In the genomic region with DNA sequence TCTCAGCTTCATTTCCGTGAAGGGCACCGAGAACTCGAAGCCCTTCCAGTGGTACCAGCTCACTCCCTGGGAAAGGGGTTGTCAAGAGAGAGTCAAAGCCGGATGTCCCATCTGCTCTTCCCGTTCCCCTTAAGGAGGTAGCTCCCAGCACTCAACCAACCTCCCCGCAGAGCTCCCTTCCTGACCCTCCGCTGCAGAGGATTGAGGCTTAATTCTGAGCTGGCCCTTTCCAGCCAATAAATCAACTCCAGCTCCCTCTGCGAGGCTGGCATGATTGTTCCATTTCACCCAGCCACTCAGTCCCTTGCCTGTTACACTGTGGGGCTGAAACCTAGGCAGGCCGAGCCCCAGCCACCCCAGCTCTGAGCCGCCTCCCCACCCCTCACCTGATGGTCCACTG, we compare ENCODE assay signal across 8 cellular contexts. TPM values are rescaled to one million over a fixed set of nuclear protein-coding genes. Genes with fewer than 3 reads are reported as not detected.
A peak's percentile ranks its signal among the peaks of the same experiment; 100 is the strongest.
DNase-seq lines count a peak whose midpoint lies in the region; ATAC-seq and TF ChIP-seq lines count a peak whose summit lies in the region.
"Not testable (repeated sequence)": the region's sequence is repeated elsewhere in the genome, so short reads cannot be mapped to it uniquely, and the experiment has no call there.
"Had no signal": no experiment of that assay in that cellular context is flagged by ENCODE, and none has a peak within 500 bp of the region (broad histone marks: within the 10 kb centered on the region; RNA-seq: fewer than 3 reads in every experiment).

No MANE protein-coding gene starts in this region.

- H3K36me3 ChIP-seq in WERI-Rb-1: not testable (repeated sequence)

- H3K14ac ChIP-seq in H9 (ENCODE audit: insufficient read depth, low read length): not testable (repeated sequence)

- not testable (repeated sequence) for H4K20me1 ChIP-seq in H9 (ENCODE audit: control insufficient read depth, insufficient read depth, insufficient read length)

- H2BK20ac ChIP-seq in H9 (ENCODE audit: low read depth, low read length, poor library complexity, severe bottlenecking): not testable (repeated sequence)

- not testable (repeated sequence) for H2BK120ac ChIP-seq in H9 (ENCODE audit: low read depth, low read length, poor library complexity, severe bottlenecking)

- H3K4me3 ChIP-seq in WERI-Rb-1 (ENCODE audit: low read depth, low read length): not testable (repeated sequence)

- not testable (repeated sequence) for H3K27ac Mint-ChIP-seq in H9; glutamatergic neuron (ENCODE audit: unreplicated experiment)
- H3K27ac Mint-ChIP-seq in chondrocyte (ENCODE audit: unreplicated experiment): peak overlapping the region; percentile 12
- peak overlapping the region; percentile 93 for H3K27ac Mint-ChIP-seq in neural crest cell (ENCODE audit: unreplicated experiment)
- peak overlapping the region; percentile 22 for H3K27ac Mint-ChIP-seq in stimulated activated naive B cell treated with anti-CD40 and anti-IgM and Interleukin-4, amounts not matched to agents 10 μg/mL and 1 μg/mL and 100 μg/mL, for 72 hours

- H3K79me1 ChIP-seq in H9 (ENCODE audit: insufficient read depth, low read depth, low read length, poor library complexity, severe bottlenecking): not testable (repeated sequence)

- H3T11ph ChIP-seq in H9 (ENCODE audit: low read length): not testable (repeated sequence)

- not testable (repeated sequence) for H3K56ac ChIP-seq in H9 (ENCODE audit: insufficient read length, low read depth, low read length)

- not testable (repeated sequence) for H3K4me3 Mint-ChIP-seq in H9; chondrocyte (ENCODE audit: unreplicated experiment); glutamatergic neuron (ENCODE audit: unreplicated experiment); neural crest cell; stimulated activated naive B cell treated with anti-CD40 and anti-IgM and Interleukin-4, amounts not matched to agents 10 μg/mL and 1 μg/mL and 100 μg/mL, for 72 hours

- ATAC-seq in stimulated activated naive B cell treated with anti-CD40 and anti-IgM and Interleukin-4, amounts not matched to agents 10 μg/mL and 1 μg/mL and 100 μg/mL, for 72 hours (replicated peaks): not testable (repeated sequence)

- H3K27me3 Mint-ChIP-seq in H9 (ENCODE audit: low read depth); chondrocyte (ENCODE audit: low read depth); glutamatergic neuron (ENCODE audit: unreplicated experiment); neural crest cell (ENCODE audit: low read depth); stimulated activated naive B cell treated with anti-CD40 and anti-IgM and Interleukin-4, amounts not matched to agents 10 μg/mL and 1 μg/mL and 100 μg/mL, for 72 hours: not testable (repeated sequence)

- H3K9me3 ChIP-seq in H9 (ENCODE audit: control insufficient read depth, low read depth, low read length); WERI-Rb-1 (ENCODE audit: severe bottlenecking): not testable (repeated sequence)

- DNase-seq in H9 (peak; percentile 15), WERI-Rb-1 (peak; percentile 86), glutamatergic neuron (peak; percentile 1)
- DNase-seq in chondrocyte (ENCODE audit: low spot score); neural crest cell (ENCODE audit: low read depth, low spot score); stimulated activated naive B cell treated with anti-CD40 and anti-IgM and Interleukin-4, amounts not matched to agents 10 μg/mL and 1 μg/mL and 100 μg/mL, for 72 hours: not testable (repeated sequence)

- not testable (repeated sequence) for H3K4me1 Mint-ChIP-seq in H9; chondrocyte (ENCODE audit: low read depth); glutamatergic neuron (ENCODE audit: low read depth, unreplicated experiment); neural crest cell
- H3K4me1 Mint-ChIP-seq in stimulated activated naive B cell treated with anti-CD40 and anti-IgM and Interleukin-4, amounts not matched to agents 10 μg/mL and 1 μg/mL and 100 μg/mL, for 72 hours: peaks cover 5 to 11% of the 10 kb centered on the region in 2 donors

- WGBS in H9 (ENCODE audit: extremely low coverage, insufficient read length, low lambda C conversion rate): no CpG with 5 or more reads among the region's 10 CpGs

- not testable (repeated sequence) for H3K4me2 ChIP-seq in H9 (ENCODE audit: insufficient read depth, insufficient read length, low read length)

- H4K8ac ChIP-seq in H9 (replicated peaks; ENCODE audit: insufficient read length, low read depth, low read length): not testable (repeated sequence)

- H4K5ac ChIP-seq in H9 (ENCODE audit: insufficient read length, low read depth, low read length): not testable (repeated sequence)

- H3K9ac ChIP-seq in H9 (ENCODE audit: extremely low read depth, insufficient read length, low read length): not testable (repeated sequence)

- H3K4ac ChIP-seq in H9 (ENCODE audit: low read depth, low read length): not testable (repeated sequence)

- H3K27me3 ChIP-seq in H9 (ENCODE audit: insufficient read depth, low read length); WERI-Rb-1 (ENCODE audit: insufficient read depth, low read depth, severe bottlenecking): not testable (repeated sequence)

- not testable (repeated sequence) for H3K23ac ChIP-seq in H9 (ENCODE audit: insufficient read length, low read depth, low read length)

- not testable (repeated sequence) for H3K79me2 ChIP-seq in H9 (ENCODE audit: insufficient read depth, low read length)

- not testable (repeated sequence) for H3K4me1 ChIP-seq in H9 (ENCODE audit: insufficient read depth, low read length)

- H2BK15ac ChIP-seq in H9 (ENCODE audit: low read depth, low read length): not testable (repeated sequence)

- not testable (repeated sequence) for H2BK12ac ChIP-seq in H9 (ENCODE audit: insufficient read length, low read depth, low read length)

- H2AFZ ChIP-seq in H9 (ENCODE audit: low read length): not testable (repeated sequence)

- H4K91ac ChIP-seq in H9 (ENCODE audit: insufficient read length, low read depth, low read length): not testable (repeated sequence)

- TF ChIP-seq CTCF in H9 (conservative IDR thresholded peaks at IDR 0.05); WERI-Rb-1 (IDR thresholded peaks at IDR 0.05; ENCODE audit: low read depth, low read length); chondrocyte (IDR thresholded peaks at IDR 0.05); glutamatergic neuron (IDR thresholded peaks at IDR 0.05; ENCODE audit: partially characterized antibody, unreplicated experiment); neural crest cell (conservative IDR thresholded peaks at IDR 0.05): not testable (repeated sequence)

- not testable (repeated sequence) for H2BK5ac ChIP-seq in H9 (ENCODE audit: insufficient read length, low read length)

- not testable (repeated sequence) for H3K18ac ChIP-seq in H9 (ENCODE audit: insufficient read length, low read depth, low read length)

- not testable (repeated sequence) for H3K27ac ChIP-seq in H9 (ENCODE audit: insufficient read length, low read depth, low read length); WERI-Rb-1

- not testable (repeated sequence) for H3K23me2 ChIP-seq in H9 (ENCODE audit: insufficient read length, low read depth, low read length, poor library complexity, severe bottlenecking)

- not testable (repeated sequence) for H3K36me3 Mint-ChIP-seq in H9 (ENCODE audit: insufficient read depth in 1 of 3, low read depth in 3 of 3); chondrocyte (ENCODE audit: low read depth); glutamatergic neuron (ENCODE audit: unreplicated experiment); neural crest cell (ENCODE audit: low read depth); stimulated activated naive B cell treated with anti-CD40 and anti-IgM and Interleukin-4, amounts not matched to agents 10 μg/mL and 1 μg/mL and 100 μg/mL, for 72 hours

- H3K9me3 Mint-ChIP-seq in H9; chondrocyte (ENCODE audit: low read depth); glutamatergic neuron (ENCODE audit: unreplicated experiment); neural crest cell; stimulated activated naive B cell treated with anti-CD40 and anti-IgM and Interleukin-4, amounts not matched to agents 10 μg/mL and 1 μg/mL and 100 μg/mL, for 72 hours: not testable (repeated sequence)

- H2AK5ac ChIP-seq in H9 (ENCODE audit: insufficient read length, low read length): not testable (repeated sequence)

RNA-seq across cellular contexts. Expression of a gene that starts 3.2 kb away (rescaled TPM):
- not detected in 2 replicates for total RNA-seq in H9 (2021)
- 0.30 to 0.68 TPM (median 0.41 TPM) in 3 replicates for total RNA-seq in chondrocyte
- total RNA-seq in glutamatergic neuron (ENCODE audit: unreplicated experiment): 0.64 TPM
- total RNA-seq in neural crest cell: 0.23 TPM in 2 replicates
- total RNA-seq: B cell, Caco-2 had no signal

RNA-seq across cellular contexts. Expression of a gene that starts 26.8 kb away (rescaled TPM):
- 2.7 TPM in 2 replicates for total RNA-seq in H9 (2021)
- total RNA-seq in chondrocyte: 7.3 to 10.3 TPM (median 9.6 TPM) in 3 replicates
- total RNA-seq in glutamatergic neuron (ENCODE audit: unreplicated experiment): 6.4 TPM
- 5.3 and 6.7 TPM in 2 replicates for total RNA-seq in neural crest cell

RNA-seq across cellular contexts. Expression of a gene that starts 59.5 kb away (rescaled TPM):
- total RNA-seq in H9 (2021) (4.3 and 5.1 TPM in 2 replicates), chondrocyte (7.2 to 13.3 TPM (median 10.5 TPM) in 3 replicates), glutamatergic neuron (ENCODE audit: unreplicated experiment) (9.3 TPM), neural crest cell (5.6 and 10.1 TPM in 2 replicates)
